Comparison of ENCODE assay signal across 20 cellular contexts in the genomic region with DNA sequence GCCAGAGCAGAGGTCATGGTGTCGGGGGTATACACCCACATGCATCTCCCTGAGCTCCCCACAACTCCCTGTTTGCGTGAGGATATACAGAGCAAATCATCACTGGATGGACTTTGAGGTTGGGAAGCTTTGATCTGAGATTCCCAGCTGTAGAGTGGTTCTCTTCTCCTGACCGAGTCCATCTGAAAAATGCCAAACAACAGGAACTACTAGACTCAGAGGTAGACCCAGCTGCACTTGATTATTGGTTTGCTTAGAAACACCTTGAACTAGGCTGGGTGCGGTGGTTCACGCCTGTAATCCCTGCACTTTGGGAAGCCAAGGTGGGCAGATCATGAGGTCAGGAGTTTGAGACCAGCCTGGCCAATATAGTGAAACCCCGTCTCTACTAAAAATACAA.
A peak's percentile ranks its signal among the peaks of the same experiment; 100 is the strongest.
DNase-seq lines count a peak whose midpoint lies in the region; ATAC-seq, FAIRE-seq and TF ChIP-seq lines count a peak whose summit lies in the region.
"Had no signal": no experiment of that assay in that cellular context is flagged by ENCODE, and none has a peak within 500 bp of the region (broad histone marks: within the 10 kb centered on the region; RNA-seq: fewer than 3 reads in every experiment).

No MANE protein-coding gene starts in this region.

- TF ChIP-seq POLR2A in HepG2 (IDR thresholded peaks at IDR 0.05; ENCODE audit: insufficient read depth in 1 of 2, low read depth in 2 of 2, low read length in 2 of 2), result no peak
- no peak for TF ChIP-seq POLR2A in right lobe of liver (IDR thresholded peaks at IDR 0.05)

- TF ChIP-seq RAD21 in HepG2 (CRISPR knock-in tag; IDR thresholded peaks at IDR 0.05), result no peak

- no peak for TF ChIP-seq EP300 in HepG2 (IDR thresholded peaks at IDR 0.05; ENCODE audit: low read depth in 2 of 2, low read length in 2 of 2)
- no peak for TF ChIP-seq EP300 in HepG2 (CRISPR knock-in tag; IDR thresholded peaks at IDR 0.05; ENCODE audit: borderline replicate concordance)

- H3K9me3 ChIP-seq in HepG2 (ENCODE audit: low read length), result no peaks in the 10 kb centered on the region
- H3K9me3 ChIP-seq in right lobe of liver, result no peaks in the 10 kb centered on the region
- H3K9me3 ChIP-seq: A549, Caco-2 had no signal

- WGBS in HepG2 (ENCODE audit: low lambda C conversion rate), result 12% methylated on average over 5 of the region's 6 CpGs
- 65% methylated on average over 4 of the region's 6 CpGs for WGBS in right lobe of liver (ENCODE audit: insufficient coverage, low coverage, low lambda C conversion rate, missing lambda C conversion rate)

- H3K27me3 ChIP-seq in HepG2 (ENCODE audit: control insufficient read depth in 1 of 2, insufficient read depth in 2 of 2, low read length in 2 of 2) (no peaks in the 10 kb centered on the region; a peak in 1 of 5 replicates), right lobe of liver (no peaks in the 10 kb centered on the region)
- H3K27me3 ChIP-seq: BLaER1 treated with 17β-estradiol and CSF1 and Interleukin-3, amounts not matched to agents 10 nM and 100 nM had no signal

- H3K4me1 ChIP-seq in HepG2 (ENCODE audit: insufficient read depth, low read length) (peaks cover 41% of the 10 kb centered on the region), right lobe of liver (no peaks in the 10 kb centered on the region)
- H3K4me1 ChIP-seq: Caco-2 had no signal

- peak; percentile 60 for DNase-seq in HepG2 (ENCODE audit: low spot score)
- DNase-seq in right lobe of liver, result no peak
- no peak for DNase-seq in glomerular visceral epithelial cell (ENCODE audit: extremely low spot score)
- DNase-seq in anterior cingulate cortex (lab: John Stamatoyannopoulos, UW), result no peak
- DNase-seq: AML-193; Calu3; CD4-positive, alpha-beta T cell; CD8-positive, alpha-beta T cell; DMS79 treated with DMSO at 0.1 percent for 48 hours; GF-D8 had no signal

- BruUV-seq in HepG2 (replicated peaks; lab: Mats Ljungman, UMichigan), result no TSS peak

- no peak overlapping the region for H3K9ac ChIP-seq in HepG2 (ENCODE audit: insufficient read depth, low read depth, low read length)
- H3K9ac ChIP-seq: BLaER1 treated with 17β-estradiol and CSF1 and Interleukin-3, amounts not matched to agents 10 nM and 100 nM had no signal

- H3K4me3 ChIP-seq in HepG2 (replicated peaks in 1 of 3; ENCODE audit: insufficient read depth in 1 of 3, low read depth in 2 of 3, low read length in 3 of 3) (no peak overlapping the region), right lobe of liver (no peak overlapping the region)
- H3K4me3 ChIP-seq: A549; BLaER1 treated with 17β-estradiol and CSF1 and Interleukin-3, amounts not matched to agents 10 nM and 100 nM had no signal

- POLR2A ChIA-PET in HepG2 (lab: Yijun Ruan, JAX), result no interaction called here

- H2AFZ ChIP-seq in HepG2 (ENCODE audit: low read length), result no peak overlapping the region

- H3K36me3 ChIP-seq in HepG2 (replicated peaks in 1 of 2; ENCODE audit: control insufficient read depth in 1 of 2, insufficient read depth in 2 of 2, low read length in 2 of 2) (no peaks in the 10 kb centered on the region), right lobe of liver (no peaks in the 10 kb centered on the region)
- H3K36me3 ChIP-seq: BLaER1 treated with 17β-estradiol and CSF1 and Interleukin-3, amounts not matched to agents 10 nM and 100 nM had no signal

- TF ChIP-seq CTCF in HepG2 (CRISPR knock-in tag; IDR thresholded peaks at IDR 0.05), result no peak
- no peak for TF ChIP-seq CTCF in right lobe of liver (IDR thresholded peaks at IDR 0.05)
- no peak for TF ChIP-seq CTCF in VCaP (conservative IDR thresholded peaks at IDR 0.05)

- intact Hi-C loops in HepG2 (cut with micrococcal nuclease; ENCODE audit: unreplicated experiment) (no loop called here), right lobe of liver (cut with DNase I) (no loop called here)

- H3K79me2 ChIP-seq in HepG2 (ENCODE audit: insufficient read depth, low read length), result no peaks in the 10 kb centered on the region

- no peaks in the 10 kb centered on the region for H4K20me1 ChIP-seq in HepG2 (ENCODE audit: insufficient read depth, low read length)
- H4K20me1 ChIP-seq: BLaER1 treated with 17β-estradiol and CSF1 and Interleukin-3, amounts not matched to agents 10 nM and 100 nM had no signal

- CTCF ChIA-PET in HepG2 (lab: Yijun Ruan, JAX; ENCODE audit: low intra/inter-chr PET ratio, low total read pairs), result interaction anchor here (2.5 kb wide), 1 partner anchor 20 kb away, joined by 20 read pairs; no protein-coding TSS in a partner anchor

- ATAC-seq in HepG2 (peak; percentile 78), right lobe of liver (no peak)
- ATAC-seq: A549; CD8-positive, alpha-beta T cell had no signal

- in situ Hi-C loops in HepG2 (cut with HindIII; ENCODE audit: extremely low pct_ligation_motif_present, low pct_unique_long_range_greater_than_20kb), result no loop called here

- H3K4me2 ChIP-seq in HepG2 (ENCODE audit: low read depth, low read length), result peak overlapping the region; percentile 30; the same call in 1 of the 2 replicates
- H3K4me2 ChIP-seq: A549; BLaER1 treated with 17β-estradiol and CSF1 and Interleukin-3, amounts not matched to agents 10 nM and 100 nM had no signal

- peak; percentile 60 for FAIRE-seq in HepG2 (lab: Jason Lieb, UNC)
- FAIRE-seq: A549, D721Med, G401.6, GM12891, GM19239 had no signal

- H3K27ac ChIP-seq in HepG2 (ENCODE audit: extremely low read length, insufficient read depth, low read length), result no peak overlapping the region
- H3K27ac ChIP-seq in right lobe of liver, result no peak overlapping the region
- peak overlapping the region; percentile 85; the same call in 1 of the 2 replicates for H3K27ac ChIP-seq in VCaP
- H3K27ac ChIP-seq: 22Rv1; BLaER1 treated with 17β-estradiol and CSF1 and Interleukin-3, amounts not matched to agents 10 nM and 100 nM; C4-2B had no signal

TF ChIP-seq in HepG2, 621 proteins besides CTCF, POLR2A, EP300 and RAD21 (continues in another document):
- no peak for TF ChIP-seq ZC3H13 (CRISPR knock-in tag; IDR thresholded peaks at IDR 0.05)
- no peak for TF ChIP-seq KLF6 (CRISPR knock-in tag; IDR thresholded peaks at IDR 0.05)
- no peak for TF ChIP-seq ZNF230 (CRISPR knock-in tag; IDR thresholded peaks at IDR 0.05)
- no peak for TF ChIP-seq FOSL2 (CRISPR knock-in tag; IDR thresholded peaks at IDR 0.05)
- TF ChIP-seq TEAD3 (CRISPR knock-in tag; optimal IDR thresholded peaks at IDR 0.05; ENCODE audit: borderline replicate concordance), result peak; percentile 57
- TF ChIP-seq, protein P1, sequence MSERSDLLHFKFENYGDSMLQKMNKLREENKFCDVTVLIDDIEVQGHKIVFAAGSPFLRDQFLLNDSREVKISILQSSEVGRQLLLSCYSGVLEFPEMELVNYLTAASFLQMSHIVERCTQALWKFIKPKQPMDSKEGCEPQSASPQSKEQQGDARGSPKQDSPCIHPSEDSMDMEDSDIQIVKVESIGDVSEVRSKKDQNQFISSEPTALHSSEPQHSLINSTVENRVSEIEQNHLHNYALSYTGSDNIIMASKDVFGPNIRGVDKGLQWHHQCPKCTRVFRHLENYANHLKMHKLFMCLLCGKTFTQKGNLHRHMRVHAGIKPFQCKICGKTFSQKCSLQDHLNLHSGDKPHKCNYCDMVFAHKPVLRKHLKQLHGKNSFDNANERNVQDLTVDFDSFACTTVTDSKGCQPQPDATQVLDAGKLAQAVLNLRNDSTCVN (CRISPR knock-in tag; IDR thresholded peaks at IDR 0.05; ENCODE audit: borderline replicate concordance), result no peak
- TF ChIP-seq ZNF766 (CRISPR knock-in tag; IDR thresholded peaks at IDR 0.05; ENCODE audit: borderline replicate concordance), result no peak
- TF ChIP-seq TSC22D2 (CRISPR knock-in tag; IDR thresholded peaks at IDR 0.05; ENCODE audit: borderline replicate concordance), result no peak
- no peak for TF ChIP-seq ZEB1 (IDR thresholded peaks at IDR 0.05; ENCODE audit: insufficient replicate concordance, low read depth)
- no peak for TF ChIP-seq ZNF567 (CRISPR knock-in tag; IDR thresholded peaks at IDR 0.05; ENCODE audit: borderline replicate concordance)
- no peak for TF ChIP-seq CHCHD3 (CRISPR knock-in tag; IDR thresholded peaks at IDR 0.05)
- TF ChIP-seq, protein P2, sequence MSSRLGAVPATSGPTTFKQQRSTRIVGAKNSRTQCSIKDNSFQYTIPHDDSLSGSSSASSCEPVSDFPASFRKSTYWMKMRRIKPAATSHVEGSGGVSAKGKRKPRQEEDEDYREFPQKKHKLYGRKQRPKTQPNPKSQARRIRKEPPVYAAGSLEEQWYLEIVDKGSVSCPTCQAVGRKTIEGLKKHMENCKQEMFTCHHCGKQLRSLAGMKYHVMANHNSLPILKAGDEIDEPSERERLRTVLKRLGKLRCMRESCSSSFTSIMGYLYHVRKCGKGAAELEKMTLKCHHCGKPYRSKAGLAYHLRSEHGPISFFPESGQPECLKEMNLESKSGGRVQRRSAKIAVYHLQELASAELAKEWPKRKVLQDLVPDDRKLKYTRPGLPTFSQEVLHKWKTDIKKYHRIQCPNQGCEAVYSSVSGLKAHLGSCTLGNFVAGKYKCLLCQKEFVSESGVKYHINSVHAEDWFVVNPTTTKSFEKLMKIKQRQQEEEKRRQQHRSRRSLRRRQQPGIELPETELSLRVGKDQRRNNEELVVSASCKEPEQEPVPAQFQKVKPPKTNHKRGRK (CRISPR knock-in tag; IDR thresholded peaks at IDR 0.05), result no peak
- TF ChIP-seq, protein P3, sequence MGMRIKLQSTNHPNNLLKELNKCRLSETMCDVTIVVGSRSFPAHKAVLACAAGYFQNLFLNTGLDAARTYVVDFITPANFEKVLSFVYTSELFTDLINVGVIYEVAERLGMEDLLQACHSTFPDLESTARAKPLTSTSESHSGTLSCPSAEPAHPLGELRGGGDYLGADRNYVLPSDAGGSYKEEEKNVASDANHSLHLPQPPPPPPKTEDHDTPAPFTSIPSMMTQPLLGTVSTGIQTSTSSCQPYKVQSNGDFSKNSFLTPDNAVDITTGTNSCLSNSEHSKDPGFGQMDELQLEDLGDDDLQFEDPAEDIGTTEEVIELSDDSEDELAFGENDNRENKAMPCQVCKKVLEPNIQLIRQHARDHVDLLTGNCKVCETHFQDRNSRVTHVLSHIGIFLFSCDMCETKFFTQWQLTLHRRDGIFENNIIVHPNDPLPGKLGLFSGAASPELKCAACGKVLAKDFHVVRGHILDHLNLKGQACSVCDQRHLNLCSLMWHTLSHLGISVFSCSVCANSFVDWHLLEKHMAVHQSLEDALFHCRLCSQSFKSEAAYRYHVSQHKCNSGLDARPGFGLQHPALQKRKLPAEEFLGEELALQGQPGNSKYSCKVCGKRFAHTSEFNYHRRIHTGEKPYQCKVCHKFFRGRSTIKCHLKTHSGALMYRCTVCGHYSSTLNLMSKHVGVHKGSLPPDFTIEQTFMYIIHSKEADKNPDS (CRISPR knock-in tag; IDR thresholded peaks at IDR 0.05), result no peak
- TF ChIP-seq NPAS2 (CRISPR knock-in tag; IDR thresholded peaks at IDR 0.05; ENCODE audit: borderline replicate concordance), result no peak
- no peak for TF ChIP-seq ZNF615 (CRISPR knock-in tag; IDR thresholded peaks at IDR 0.05; ENCODE audit: borderline replicate concordance)
- no peak for TF ChIP-seq JUNB (CRISPR knock-in tag; IDR thresholded peaks at IDR 0.05; ENCODE audit: borderline replicate concordance)
